Comparison of ENCODE assay signal across 14 cellular contexts in genomic region chr18:9631814-9632496, GRCh38. TPM values are rescaled to one million over a fixed set of nuclear protein-coding genes. Genes with fewer than 3 reads are reported as not detected.
DNase-seq lines count a peak whose midpoint lies in the region; ATAC-seq and TF ChIP-seq lines count a peak whose summit lies in the region.
"Had no signal": no experiment of that assay in that cellular context is flagged by ENCODE, and none has a peak within 500 bp of the region (broad histone marks: within the 10 kb centered on the region; RNA-seq: fewer than 3 reads in every experiment).

No MANE protein-coding gene starts in this region.

- H3K4me3 ChIP-seq in SJSA1 (no peak overlapping the region), fibroblast of lung (replicated peaks in 1 of 4; ENCODE audit: control extremely low read depth in 1 of 4, insufficient read depth in 1 of 4, low read depth in 3 of 4, low read length in 4 of 4) (no peak overlapping the region)

- no peak overlapping the region for H2AFZ ChIP-seq in fibroblast of lung (ENCODE audit: low read length)

- H3K4me1 ChIP-seq in SJSA1 (replicated peaks) (peaks cover 38% of the 10 kb centered on the region), fibroblast of lung (ENCODE audit: control insufficient read depth, extremely low read depth, insufficient read depth, low read length) (peaks cover 7% of the 10 kb centered on the region)

- no peak overlapping the region for H3K9ac ChIP-seq in fibroblast of lung (ENCODE audit: insufficient read depth, low read length)

- no peaks in the 10 kb centered on the region for H4K20me1 ChIP-seq in fibroblast of lung (ENCODE audit: control insufficient read depth, extremely low read depth, insufficient read depth, low read length)

- ATAC-seq in left colon (no peak), HG02798 (IDR thresholded peaks at IDR 0.05; ENCODE audit: poor library complexity, unreplicated experiment) (no peak), HG03108 (IDR thresholded peaks at IDR 0.05; ENCODE audit: unreplicated experiment) (no peak)

- H3K27ac ChIP-seq in SJSA1 (peak overlapping the region; percentile 77), fibroblast of lung (ENCODE audit: insufficient read depth, low read length) (peak overlapping the region; percentile 73)

- peak overlapping the region; percentile 21 for H3K4me2 ChIP-seq in fibroblast of lung (ENCODE audit: extremely low read depth, insufficient read depth, low read length)

- no peaks in the 10 kb centered on the region for H3K9me3 ChIP-seq in SJSA1 (replicated peaks)
- H3K9me3 ChIP-seq in fibroblast of lung (ENCODE audit: control insufficient read depth, insufficient read depth, low read depth, low read length): no peaks in the 10 kb centered on the region

- no peaks in the 10 kb centered on the region for H3K79me2 ChIP-seq in fibroblast of lung (ENCODE audit: control insufficient read depth, insufficient read depth, low read length)

- DNase-seq in GM04504 (ENCODE audit: low read depth) (peak; percentile 55), SJSA1 (ENCODE audit: low read depth in 1 of 2, low spot score in 2 of 2) (peak; percentile 42 to 73), fibroblast of lung (ENCODE audit: low read depth in 2 of 2) (peak; percentile 92 to 95), renal cortical epithelial cell (ENCODE audit: low read depth) (peak; percentile 97), left colon (no peak), NCI-H2107 (lab: John Stamatoyannopoulos, UW) (no peak)
- DNase-seq: activated CD4-positive, alpha-beta T cell treated with anti-CD3 and anti-CD28 coated beads for 1 hour; activated gamma-delta T cell; DMS79 treated with DMSO at 0.1 percent for 48 hours; KG1; SHP77; stimulated activated CD4-positive, alpha-beta T cell treated with anti-CD3 and anti-CD28 coated beads, Interleukin-1b, Interleukin-23, amount 100 ng/mL, for 48 hours had no signal

- intact Hi-C loops in left colon (cut with DNase I, micrococcal nuclease): no loop called here

- H3K36me3 ChIP-seq in SJSA1 (no peaks in the 10 kb centered on the region), fibroblast of lung (ENCODE audit: control insufficient read depth, insufficient read depth, low read length) (no peaks in the 10 kb centered on the region)

- no peaks in the 10 kb centered on the region for H3K27me3 ChIP-seq in SJSA1 (replicated peaks)
- H3K27me3 ChIP-seq in fibroblast of lung (ENCODE audit: control insufficient read depth, insufficient read depth, low read length): no peaks in the 10 kb centered on the region

- no peak for TF ChIP-seq CTCF in fibroblast of lung (conservative IDR thresholded peaks at IDR 0.05 in 1 of 2, IDR thresholded peaks at IDR 0.05 in 1 of 2; ENCODE audit: low read depth in 1 of 2, low read length in 2 of 2)

RNA-seq across cellular contexts. Expression of gene PPP4R1, which starts 17.6 kb away (rescaled TPM):
- 118 and 130 TPM in 2 replicates for total RNA-seq in SJSA1 (2014; rRNA removed; shearing (Covaris generic))
- total RNA-seq in fibroblast of lung (90.9 and 108 TPM in 2 replicates), renal cortical epithelial cell (152 and 166 TPM in 2 replicates), left colon (10 to 100 TPM; 73.7 to 74.9 TPM)
- 83.5 and 92.6 TPM in 2 replicates for polyA plus RNA-seq in fibroblast of lung
- polyA plus RNA-seq in fibroblast of lung (2012): 57.9 and 59.3 TPM in 2 replicates
- polyA minus RNA-seq in fibroblast of lung (ENCODE audit: low replicate concordance): 90.4 and 187 TPM in 2 replicates

Comparison
In these comparisons a context has a peak if more than half of its experiments do, and no peak if none do; other contexts are left out.
1. DNase-seq: peak in GM04504 (single experiment), SJSA1 (2 of 2), fibroblast of lung (2 of 2) and renal cortical epithelial cell (single experiment); none in left colon (0 of 2) and NCI-H2107 (single experiment).